In genomic region chr6:72811971-72812421, GRCh38 we compare ENCODE assay signal across 16 cellular contexts.
DNase-seq lines count a peak whose midpoint lies in the region; ATAC-seq and TF ChIP-seq lines count a peak whose summit lies in the region.
"Had no signal": no experiment of that assay in that cellular context is flagged by ENCODE, and none has a peak within 500 bp of the region (broad histone marks: within the 10 kb centered on the region; RNA-seq: fewer than 3 reads in every experiment).

No MANE protein-coding gene starts in this region.

- peak overlapping the region; percentile 72 for H3K27ac Mint-ChIP-seq in endodermal cell
- H3K27ac Mint-ChIP-seq in activated CD8-positive, alpha-beta memory T cell treated with anti-CD3 and anti-CD28 coated beads, Interleukin-2, amount 10 ng/mL, durations not matched to agents 7 days and 5 days, result no peak overlapping the region
- H3K27ac Mint-ChIP-seq: activated naive CD8-positive, alpha-beta T cell treated with anti-CD3 and anti-CD28 coated beads for 36 hours had no signal

- H4K8ac ChIP-seq in mesenchymal stem cell (ENCODE audit: low read length), result no peak overlapping the region

- H3K36me3 ChIP-seq in endodermal cell (ENCODE audit: control insufficient read depth, insufficient read depth, low read length) (no peaks in the 10 kb centered on the region), mesenchymal stem cell (ENCODE audit: control insufficient read depth in 1 of 2, insufficient read depth in 2 of 2, low read depth in 1 of 2, low read length in 2 of 2) (no peaks in the 10 kb centered on the region)
- H3K36me3 ChIP-seq: WERI-Rb-1 had no signal

- H2AK5ac ChIP-seq in mesenchymal stem cell (ENCODE audit: low read length, severe bottlenecking), result no peak overlapping the region

- no peak for ATAC-seq in activated CD8-positive, alpha-beta memory T cell treated with anti-CD3 and anti-CD28 coated beads, Interleukin-2, amount 10 ng/mL, durations not matched to agents 7 days and 5 days
- ATAC-seq: stimulated activated naive CD8-positive, alpha-beta T cell treated with anti-CD3 and anti-CD28 coated beads, Interleukin-15, Interleukin-2, amounts not matched to agents 100 U/mL and 50 U/mL, for 24 hours had no signal

- H3K4me2 ChIP-seq in mesenchymal stem cell (ENCODE audit: low read length, poor library complexity, severe bottlenecking), result no peak overlapping the region

- peak; percentile 93 for DNase-seq in EH (ENCODE audit: low read depth)
- DNase-seq in LoVo (ENCODE audit: low spot score), result peak; percentile 42
- DNase-seq in endodermal cell, result peak; percentile 74
- DNase-seq in mesenchymal stem cell, result peak; percentile 84
- no peak for DNase-seq in iPS-NIHi11 (ENCODE audit: low spot score)
- no peak for DNase-seq in activated CD8-positive, alpha-beta memory T cell treated with anti-CD3 and anti-CD28 coated beads, Interleukin-2, amount 10 ng/mL, durations not matched to agents 7 days and 5 days
- DNase-seq in middle frontal gyrus (ENCODE audit: extremely low spot score, low spot score), result no peak
- no peak for DNase-seq in posterior vena cava (ENCODE audit: low spot score)
- DNase-seq: activated naive CD8-positive, alpha-beta T cell treated with anti-CD3 and anti-CD28 coated beads for 36 hours; DMS79 treated with DMSO at 0.1 percent for 48 hours; dorsolateral prefrontal cortex; NCI-H146; NCI-H82; posterior cingulate gyrus; stimulated activated naive CD8-positive, alpha-beta T cell treated with anti-CD3 and anti-CD28 coated beads, Interleukin-15, Interleukin-2, amounts not matched to agents 100 U/mL and 50 U/mL, for 24 hours; WERI-Rb-1 had no signal

- intact Hi-C loops in posterior vena cava (cut with DNase I), result no loop called here

- H3K27ac ChIP-seq in endodermal cell (ENCODE audit: low read depth, low read length) (no peak overlapping the region), mesenchymal stem cell (ENCODE audit: low read length, poor library complexity, severe bottlenecking) (no peak overlapping the region)
- H3K27ac ChIP-seq: dorsolateral prefrontal cortex, WERI-Rb-1 had no signal

- H2BK12ac ChIP-seq in mesenchymal stem cell (ENCODE audit: low read length in 2 of 2), result no peak overlapping the region

- no peak overlapping the region for H4K91ac ChIP-seq in mesenchymal stem cell (ENCODE audit: low read length)

- TF ChIP-seq CTCF in endodermal cell (conservative IDR thresholded peaks at IDR 0.05), result no peak

- no peak overlapping the region for H3K18ac ChIP-seq in mesenchymal stem cell (ENCODE audit: low read depth in 1 of 2, low read length in 2 of 2)

- H3K27me3 ChIP-seq in endodermal cell (ENCODE audit: control insufficient read depth, insufficient read depth, low read length, poor library complexity, severe bottlenecking) (no peaks in the 10 kb centered on the region), mesenchymal stem cell (ENCODE audit: control insufficient read depth in 1 of 2, insufficient read depth in 1 of 2, low read length in 2 of 2) (no peaks in the 10 kb centered on the region)
- H3K27me3 ChIP-seq: dorsolateral prefrontal cortex had no signal

- no peaks in the 10 kb centered on the region for H3K27me3 Mint-ChIP-seq in endodermal cell (ENCODE audit: insufficient read depth)
- no peaks in the 10 kb centered on the region for H3K27me3 Mint-ChIP-seq in activated CD8-positive, alpha-beta memory T cell treated with anti-CD3 and anti-CD28 coated beads, Interleukin-2, amount 10 ng/mL, durations not matched to agents 7 days and 5 days
- H3K27me3 Mint-ChIP-seq: activated naive CD8-positive, alpha-beta T cell treated with anti-CD3 and anti-CD28 coated beads for 36 hours had no signal

- no peaks in the 10 kb centered on the region for H3K9me3 Mint-ChIP-seq in endodermal cell
- H3K9me3 Mint-ChIP-seq in activated CD8-positive, alpha-beta memory T cell treated with anti-CD3 and anti-CD28 coated beads, Interleukin-2, amount 10 ng/mL, durations not matched to agents 7 days and 5 days (ENCODE audit: low read depth), result no peaks in the 10 kb centered on the region
- H3K9me3 Mint-ChIP-seq: activated naive CD8-positive, alpha-beta T cell treated with anti-CD3 and anti-CD28 coated beads for 36 hours had no signal

- 67 to 83% methylated on average over 2 to 6 of the region's 6 CpGs for WGBS in endodermal cell (ENCODE audit: insufficient coverage in 1 of 2, insufficient read length in 1 of 2), 2 experiments
- 5% methylated on average over 5 of the region's 6 CpGs for WGBS in mesenchymal stem cell

- no peaks in the 10 kb centered on the region for H3K36me3 Mint-ChIP-seq in endodermal cell (ENCODE audit: low read depth)
- H3K36me3 Mint-ChIP-seq in activated CD8-positive, alpha-beta memory T cell treated with anti-CD3 and anti-CD28 coated beads, Interleukin-2, amount 10 ng/mL, durations not matched to agents 7 days and 5 days, result peaks cover 2% of the 10 kb centered on the region

- H3K4me1 ChIP-seq in endodermal cell (ENCODE audit: control insufficient read depth, insufficient read depth, low read length) (no peaks in the 10 kb centered on the region), mesenchymal stem cell (ENCODE audit: control insufficient read depth, insufficient read depth, low read depth, low read length) (no peaks in the 10 kb centered on the region)

- no peak overlapping the region for H3K23ac ChIP-seq in mesenchymal stem cell (ENCODE audit: low read length in 2 of 2)

- H2BK15ac ChIP-seq in mesenchymal stem cell (ENCODE audit: low read depth, poor library complexity, severe bottlenecking), result no peak overlapping the region

- H3K9ac ChIP-seq in endodermal cell (ENCODE audit: extremely low read depth, low read length, poor library complexity, severe bottlenecking) (no peak overlapping the region), mesenchymal stem cell (ENCODE audit: low read length) (no peak overlapping the region)

- no peaks in the 10 kb centered on the region for H3K79me1 ChIP-seq in mesenchymal stem cell (replicated peaks; ENCODE audit: low read length, poor library complexity, severe bottlenecking)

- H3K9me3 ChIP-seq in endodermal cell (ENCODE audit: control insufficient read depth, low read length), result no peaks in the 10 kb centered on the region
- no peaks in the 10 kb centered on the region for H3K9me3 ChIP-seq in mesenchymal stem cell (ENCODE audit: control insufficient read depth, low read length)

- CTCF ChIA-PET in activated CD8-positive, alpha-beta memory T cell treated with anti-CD3 and anti-CD28 coated beads, Interleukin-2, amount 10 ng/mL, durations not matched to agents 7 days and 5 days (lab: Charles Lee), result no interaction called here

- H2BK120ac ChIP-seq in mesenchymal stem cell (ENCODE audit: low read depth, low read length), result no peak overlapping the region

- no peak overlapping the region for H3K4me3 Mint-ChIP-seq in endodermal cell
- no peak overlapping the region for H3K4me3 Mint-ChIP-seq in activated CD8-positive, alpha-beta memory T cell treated with anti-CD3 and anti-CD28 coated beads, Interleukin-2, amount 10 ng/mL, durations not matched to agents 7 days and 5 days
- H3K4me3 Mint-ChIP-seq: activated naive CD8-positive, alpha-beta T cell treated with anti-CD3 and anti-CD28 coated beads for 36 hours had no signal

- no peak overlapping the region for H3K14ac ChIP-seq in mesenchymal stem cell (ENCODE audit: low read length in 2 of 2)

- no peak overlapping the region for H2AFZ ChIP-seq in mesenchymal stem cell (ENCODE audit: low read depth, low read length)

- H3K4ac ChIP-seq in mesenchymal stem cell (ENCODE audit: low read depth in 1 of 2, low read length in 2 of 2), result no peak overlapping the region

- no peak overlapping the region for H2BK5ac ChIP-seq in mesenchymal stem cell (ENCODE audit: low read depth, low read length, poor library complexity, severe bottlenecking)

- H3K4me1 Mint-ChIP-seq in endodermal cell, result peaks cover 8% of the 10 kb centered on the region
- no peaks in the 10 kb centered on the region for H3K4me1 Mint-ChIP-seq in activated CD8-positive, alpha-beta memory T cell treated with anti-CD3 and anti-CD28 coated beads, Interleukin-2, amount 10 ng/mL, durations not matched to agents 7 days and 5 days

- H3K4me3 ChIP-seq in endodermal cell (ENCODE audit: low read length) (no peak overlapping the region), mesenchymal stem cell (ENCODE audit: insufficient read depth in 1 of 2, low read depth in 1 of 2, low read length in 2 of 2) (no peak overlapping the region)
- H3K4me3 ChIP-seq: dorsolateral prefrontal cortex had no signal

Comparison
In these comparisons a context has a peak if more than half of its experiments do, and no peak if none do; other contexts are left out.
1. DNase-seq: peak in EH (single experiment), LoVo (single experiment), endodermal cell (single experiment) and mesenchymal stem cell (single experiment); none in iPS-NIHi11 (single experiment), activated CD8-positive, alpha-beta memory T cell treated with anti-CD3 and anti-CD28 coated beads, Interleukin-2, amount 10 ng/mL, durations not matched to agents 7 days and 5 days (single experiment), middle frontal gyrus (single experiment) and posterior vena cava (single experiment).